ENCODE assay signal across 15 cellular contexts in genomic region chr17:17076066-17076465, GRCh38. TPM values are rescaled to one million over a fixed set of nuclear protein-coding genes. Genes with fewer than 3 reads are reported as not detected.
A peak's percentile ranks its signal among the peaks of the same experiment; 100 is the strongest.
DNase-seq lines count a peak whose midpoint lies in the region; ATAC-seq, FAIRE-seq and TF ChIP-seq lines count a peak whose summit lies in the region.
"Had no signal": no experiment of that assay in that cellular context is flagged by ENCODE, and none has a peak within 500 bp of the region (broad histone marks: within the 10 kb centered on the region; RNA-seq: fewer than 3 reads in every experiment).

No MANE protein-coding gene starts in this region.

- DNase-seq in RWPE1 (ENCODE audit: low spot score) (no peak), keratinocyte (ENCODE audit: low read depth, low spot score) (no peak), gastrocnemius medialis (peak in 1 of 2 donors; percentile 6), middle frontal gyrus (ENCODE audit: extremely low spot score, low spot score) (no peak), Karpas-422 (no peak)
- DNase-seq: activated naive CD4-positive, alpha-beta T cell; NCI-H1694; NCI-H446 treated with DMSO at 0.1 percent for 48 hours; stimulated activated CD4-positive, alpha-beta T cell treated with anti-CD3 and anti-CD28 coated beads, Interleukin-15, amount 100 ng/mL, for 24 hours had no signal

- CTCF ChIA-PET in RWPE1 (lab: Yijun Ruan, JAX): interaction anchor here (0.6 kb wide), 1 partner anchor 13 kb away, joined by 4 read pairs; no protein-coding TSS in a partner anchor

- H3K4me2 ChIP-seq in keratinocyte (ENCODE audit: control insufficient read depth, extremely low read depth, insufficient read depth, low read depth, low read length) (no peak overlapping the region), Karpas-422 (ENCODE audit: low read depth, low read length, poor library complexity, severe bottlenecking) (no peak overlapping the region)

- H4K20me1 ChIP-seq in keratinocyte (ENCODE audit: control insufficient read depth, extremely low read depth, insufficient read depth, low read length): peaks cover 49% of the 10 kb centered on the region
- H4K20me1 ChIP-seq in Karpas-422 (ENCODE audit: insufficient read depth, low read depth, low read length): peaks cover 42% of the 10 kb centered on the region

- H3K79me2 ChIP-seq in keratinocyte (ENCODE audit: control insufficient read depth, insufficient read depth, low read length) (peaks cover 97% of the 10 kb centered on the region), Karpas-422 (ENCODE audit: low read length) (no peaks in the 10 kb centered on the region)

- no peak for TF ChIP-seq POLR2A in gastrocnemius medialis (IDR thresholded peaks at IDR 0.05)

- no peak for FAIRE-seq in keratinocyte (lab: Jason Lieb, UNC)
- FAIRE-seq: D721Med, G401.6, GM12892 had no signal

- H3K27me3 ChIP-seq in keratinocyte (ENCODE audit: control insufficient read depth, extremely low read depth, insufficient read depth, low read length) (no peaks in the 10 kb centered on the region), gastrocnemius medialis (no peaks in the 10 kb centered on the region), Karpas-422 (ENCODE audit: low read length) (no peaks in the 10 kb centered on the region)

- no peak for ATAC-seq in gastrocnemius medialis
- ATAC-seq in HG03439 (IDR thresholded peaks at IDR 0.05; ENCODE audit: unreplicated experiment): no peak
- ATAC-seq in activated CD4-positive, CD25-positive, alpha-beta regulatory T cell treated with anti-CD3 and anti-CD28 coated beads, Interleukin-2, amount 50 U/mL, for 24 hours: no peak

- H3K4me3 ChIP-seq in keratinocyte (ENCODE audit: control insufficient read depth in 2 of 3, extremely low read depth in 1 of 3, insufficient read depth in 2 of 3, low read depth in 1 of 3, low read length in 3 of 3) (no peak overlapping the region), gastrocnemius medialis (no peak overlapping the region), Karpas-422 (ENCODE audit: low read length) (no peak overlapping the region)

- H3K4me1 ChIP-seq in keratinocyte (ENCODE audit: control insufficient read depth, extremely low read depth, insufficient read depth, low read length) (peaks cover 49% of the 10 kb centered on the region), gastrocnemius medialis (peaks cover 92 to 97% of the 10 kb centered on the region in 2 donors), Karpas-422 (ENCODE audit: low read length) (peaks cover 9% of the 10 kb centered on the region)

- dilution Hi-C loops in keratinocyte (cut with MboI; ENCODE audit: extremely low pct_ligation_motif_present, low sequenced_read_pairs): no loop called here

- in situ Hi-C loops in gastrocnemius medialis (cut with MboI; ENCODE audit: low sequenced_read_pairs in 4 of 4): no loop called here

- intact Hi-C loops in gastrocnemius medialis (cut with DNase I; ENCODE audit: low total_unique reads): no loop called here

- peak overlapping the region; percentile 62 for H3K9ac ChIP-seq in keratinocyte (ENCODE audit: control insufficient read depth, extremely low read depth, insufficient read depth, low read length)
- no peak overlapping the region for H3K9ac ChIP-seq in Karpas-422 (ENCODE audit: low read length)

- H2AFZ ChIP-seq in keratinocyte (ENCODE audit: control insufficient read depth, low read length) (no peak overlapping the region), Karpas-422 (ENCODE audit: low read length) (no peak overlapping the region)

- POLR2A ChIA-PET in RWPE1 (lab: Yijun Ruan, JAX; ENCODE audit: low non-redundant PET): no interaction called here

- peaks cover 16% of the 10 kb centered on the region for H3K9me1 ChIP-seq in keratinocyte (ENCODE audit: control insufficient read depth, extremely low read depth, insufficient read depth, low read length)

- H3K27ac ChIP-seq in C4-2B (peak overlapping the region; percentile 1; the same call in 1 of the 2 replicates), RWPE1 (peak overlapping the region; percentile 88), keratinocyte (ENCODE audit: control insufficient read depth, insufficient read depth, low read length) (no peak overlapping the region), gastrocnemius medialis (peak overlapping the region; percentile 2 to 66 (median 30)), Karpas-422 (ENCODE audit: low read length) (no peak overlapping the region)

- H3K36me3 ChIP-seq in keratinocyte (ENCODE audit: control insufficient read depth in 2 of 2, extremely low read depth in 1 of 2, insufficient read depth in 2 of 2, low read length in 2 of 2) (peaks cover 26 to 57% of the 10 kb centered on the region in 2 experiments), gastrocnemius medialis (peaks cover 0 to 5% of the 10 kb centered on the region in 2 donors), Karpas-422 (ENCODE audit: insufficient read depth, low read length) (no peaks in the 10 kb centered on the region)

- TF ChIP-seq CTCF in C4-2B (conservative IDR thresholded peaks at IDR 0.05) (no peak), RWPE1 (conservative IDR thresholded peaks at IDR 0.05; ENCODE audit: low read depth) (no peak), keratinocyte (optimal IDR thresholded peaks at IDR 0.05 in 1 of 3, IDR thresholded peaks at IDR 0.05 in 1 of 3, conservative IDR thresholded peaks at IDR 0.05 in 1 of 3; ENCODE audit: extremely low read depth in 1 of 3, insufficient read depth in 2 of 3, low read length in 3 of 3) (no peak), gastrocnemius medialis (IDR thresholded peaks at IDR 0.05 in 4 of 5, conservative IDR thresholded peaks at IDR 0.05 in 1 of 5) (no peak)

- no peaks in the 10 kb centered on the region for H3K9me2 ChIP-seq in Karpas-422 (replicated peaks; ENCODE audit: insufficient read depth, low read length)

- no peaks in the 10 kb centered on the region for H3K9me3 ChIP-seq in keratinocyte (ENCODE audit: control insufficient read depth, low read depth, low read length)
- H3K9me3 ChIP-seq in gastrocnemius medialis: no peaks in the 10 kb centered on the region
- H3K9me3 ChIP-seq in Karpas-422 (ENCODE audit: low read length): no peaks in the 10 kb centered on the region

RNA-seq across cellular contexts. Expression of gene MPRIP, which starts 33.8 kb away (rescaled TPM):
- polyA plus RNA-seq in keratinocyte: 76.4 to 113 TPM (median 93.2 TPM) in 3 replicates
- polyA plus RNA-seq in keratinocyte (2011; ENCODE audit: low read depth): 241 TPM
- polyA plus RNA-seq in keratinocyte (2011; cell fraction: cytosol; rRNA removed): 61.6 and 75.3 TPM in 2 replicates
- 160 and 188 TPM in 2 replicates for polyA plus RNA-seq in keratinocyte (2011; cell fraction: nucleus; rRNA removed)
- polyA plus RNA-seq in keratinocyte (2012; ENCODE audit: low replicate concordance): 132 and 155 TPM in 2 replicates
- polyA minus RNA-seq in keratinocyte: 188 to 396 TPM (median 205 TPM) in 3 replicates
- polyA minus RNA-seq in keratinocyte (2011; cell fraction: cytosol; rRNA and poly(A)+ RNA removed): 102 TPM
- polyA minus RNA-seq in keratinocyte (2011; cell fraction: nucleus; rRNA and poly(A)+ RNA removed): 123 and 162 TPM in 2 replicates
- 100 to 1,000 TPM in 3 of 4 donors, 10 to 100 TPM in 1; 71.1 to 127 (median 124) TPM for total RNA-seq in gastrocnemius medialis
- 44.1 and 49.3 TPM in 2 replicates for total RNA-seq in Karpas-422 (2014; rRNA removed; shearing (Covaris generic); ENCODE audit: low replicate concordance)

Comparison
In these comparisons a context has a peak if more than half of its experiments do, and no peak if none do; other contexts are left out.
1. H3K27ac ChIP-seq: peak in C4-2B (single experiment), RWPE1 (single experiment) and gastrocnemius medialis (4 of 4); none in keratinocyte (single experiment) and Karpas-422 (single experiment).